Comparison of ENCODE assay signal across 22 cellular contexts in the genomic region with DNA sequence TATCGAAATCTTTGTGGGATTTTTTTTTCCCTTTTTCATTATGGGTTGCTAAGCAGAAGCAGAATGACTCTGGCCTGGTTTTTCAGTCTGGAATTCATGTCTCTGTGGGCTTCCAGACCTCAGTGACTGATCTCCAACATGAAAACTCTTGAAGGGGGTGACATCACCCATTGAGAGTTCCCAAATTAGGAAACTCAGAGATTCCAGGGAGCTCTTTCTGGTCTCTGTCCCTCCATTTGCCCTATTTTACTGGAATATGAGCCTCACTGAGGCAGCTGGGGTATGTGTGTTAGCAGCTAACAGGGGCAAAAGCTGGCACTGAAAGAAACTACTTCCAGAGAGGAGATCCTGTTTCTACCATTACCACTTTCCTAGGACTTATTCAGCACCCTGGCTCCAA.
"Had no signal": no experiment of that assay in that cellular context is flagged by ENCODE, and none has a peak within 500 bp of the region (broad histone marks: within the 10 kb centered on the region; RNA-seq: fewer than 3 reads in every experiment).

No MANE protein-coding gene starts in this region.

- H3K27ac ChIP-seq: adrenal gland, breast epithelium had no signal

- H3K36me3 Mint-ChIP-seq: activated naive CD8-positive, alpha-beta T cell treated with anti-CD3 and anti-CD28 coated beads, Interleukin-2, amount 10 ng/mL, durations not matched to agents 7 days and 5 days; WTC11 had no signal

- H3K4me1 ChIP-seq: adrenal gland, breast epithelium had no signal

- H3K9me3 ChIP-seq: adrenal gland, breast epithelium had no signal

- H3K27ac Mint-ChIP-seq: activated CD8-positive, alpha-beta T cell treated with anti-CD3 and anti-CD28 coated beads, Interleukin-2, amount 10 ng/mL, durations not matched to agents 7 days and 5 days; activated naive CD8-positive, alpha-beta T cell treated with anti-CD3 and anti-CD28 coated beads, Interleukin-2, amount 10 ng/mL, durations not matched to agents 7 days and 5 days; T-helper 1 cell treated with Interleukin-12 subunit alpha and Interleukin-12 subunit beta and Interleukin-4 antibody, amounts not matched to agents 30 μg/mL and 1 μg/mL, for 36 hours; WTC11 had no signal

- ATAC-seq: activated CD8-positive, alpha-beta T cell treated with anti-CD3 and anti-CD28 coated beads, Interleukin-2, amount 10 ng/mL, durations not matched to agents 7 days and 5 days; PC-3; WTC11 had no signal

- H3K27me3 Mint-ChIP-seq: activated naive CD8-positive, alpha-beta T cell treated with anti-CD3 and anti-CD28 coated beads, Interleukin-2, amount 10 ng/mL, durations not matched to agents 7 days and 5 days had no signal

- H3K4me1 Mint-ChIP-seq: activated naive CD8-positive, alpha-beta T cell treated with anti-CD3 and anti-CD28 coated beads, Interleukin-2, amount 10 ng/mL, durations not matched to agents 7 days and 5 days had no signal

- H3K4me3 ChIP-seq: adrenal gland, breast epithelium had no signal

- H3K4me3 Mint-ChIP-seq: activated CD8-positive, alpha-beta T cell treated with anti-CD3 and anti-CD28 coated beads, Interleukin-2, amount 10 ng/mL, durations not matched to agents 7 days and 5 days; activated naive CD8-positive, alpha-beta T cell treated with anti-CD3 and anti-CD28 coated beads, Interleukin-2, amount 10 ng/mL, durations not matched to agents 7 days and 5 days; T-helper 1 cell treated with Interleukin-12 subunit alpha and Interleukin-12 subunit beta and Interleukin-4 antibody, amounts not matched to agents 30 μg/mL and 1 μg/mL, for 36 hours; WTC11 had no signal

- FAIRE-seq: RCC 7860 had no signal

- H3K9me3 Mint-ChIP-seq: T-helper 1 cell treated with Interleukin-12 subunit alpha and Interleukin-12 subunit beta and Interleukin-4 antibody, amounts not matched to agents 30 μg/mL and 1 μg/mL, for 36 hours; WTC11 had no signal

- DNase-seq: activated CD4-positive, alpha-beta T cell treated with anti-CD3 and anti-CD28 coated beads for 48 hours; activated CD4-positive, alpha-beta T cell treated with anti-CD3 and anti-CD28 coated beads, Interleukin-2, amount 50 U/mL, for 4 hours; activated CD4-positive, CD25-positive, alpha-beta regulatory T cell treated with anti-CD3 and anti-CD28 coated beads, Interleukin-2, amount 50 U/mL, for 72 hours; activated CD8-positive, alpha-beta memory T cell treated with anti-CD3 and anti-CD28 coated beads, Interleukin-2, amount 50 U/mL, for 48 hours; activated CD8-positive, alpha-beta T cell treated with anti-CD3 and anti-CD28 coated beads, Interleukin-2, amount 10 ng/mL, durations not matched to agents 7 days and 5 days; activated naive CD4-positive, alpha-beta T cell treated with anti-CD3 and anti-CD28 coated beads, Interleukin-2, amount 50 U/mL, for 16 hours; activated naive CD8-positive, alpha-beta T cell treated with anti-CD3 and anti-CD28 coated beads, Interleukin-2, amount 10 ng/mL, durations not matched to agents 7 days and 5 days; activated T-cell treated with anti-CD3 and anti-CD28 coated beads, Interleukin-2, amount 50 U/mL, for 1 hour; adrenal gland; anterior cingulate cortex; caudate nucleus; NCI-H1048; NCI-H1930; NCI-H2171; NCI-H2227 treated with DMSO at 0.1 percent for 48 hours; NCI-H526 treated with DMSO at 0.1 percent for 48 hours; PC-3; SHP77 had no signal

- H3K27me3 ChIP-seq: adrenal gland, breast epithelium had no signal

- H3K36me3 ChIP-seq: adrenal gland, breast epithelium had no signal
